In the genomic region with DNA sequence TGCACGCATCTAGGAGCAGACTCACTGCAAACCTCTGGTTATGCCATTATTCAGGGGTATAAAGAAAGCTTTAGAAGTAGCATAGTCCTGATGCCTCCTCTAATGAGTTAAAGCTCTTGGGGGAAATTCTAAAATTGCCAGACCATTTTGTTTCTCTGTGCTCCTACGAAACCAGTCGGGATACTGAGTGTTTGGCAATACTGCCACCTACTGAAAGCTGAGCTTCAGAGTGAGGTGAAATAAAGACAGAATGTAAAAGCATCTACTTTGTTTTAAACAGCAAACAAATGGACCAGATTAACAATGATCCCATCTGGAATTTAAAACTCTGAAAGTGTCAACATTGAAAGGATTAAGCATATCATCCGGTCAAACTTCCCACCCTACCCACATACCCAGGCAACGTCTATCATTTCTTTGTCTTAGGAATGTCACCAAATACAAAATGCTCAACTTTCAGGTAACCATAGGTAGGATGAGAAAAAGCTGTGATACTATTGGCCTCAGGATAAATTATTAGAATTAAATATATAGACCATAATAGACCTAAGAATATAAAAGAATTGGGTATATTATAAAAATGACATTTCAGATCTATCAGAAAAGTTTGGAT, we compare ENCODE assay signal across 8 cellular contexts.
DNase-seq lines count a peak whose midpoint lies in the region; ATAC-seq, FAIRE-seq and TF ChIP-seq lines count a peak whose summit lies in the region.

No MANE protein-coding gene starts in this region.

- H3K4me1 Mint-ChIP-seq in neural crest cell: no peaks in the 10 kb centered on the region

- peak; percentile 88 for TF ChIP-seq CTCF in 22Rv1 (IDR thresholded peaks at IDR 0.05)
- TF ChIP-seq CTCF in esophagus squamous epithelium (IDR thresholded peaks at IDR 0.05): peak; percentile 30 to 69 (median 58)
- peak; percentile 87 for TF ChIP-seq CTCF in neural crest cell (conservative IDR thresholded peaks at IDR 0.05)

- H3K27me3 Mint-ChIP-seq in neural crest cell (ENCODE audit: low read depth): peaks cover 48% of the 10 kb centered on the region

- no peaks in the 10 kb centered on the region for H3K9me3 ChIP-seq in esophagus squamous epithelium

- H3K27ac Mint-ChIP-seq in neural crest cell (ENCODE audit: unreplicated experiment): no peak overlapping the region

- TF ChIP-seq POLR2A in esophagus squamous epithelium (IDR thresholded peaks at IDR 0.05): no peak

- H3K4me1 ChIP-seq in esophagus squamous epithelium: no peaks in the 10 kb centered on the region

- H3K4me3 Mint-ChIP-seq in neural crest cell: no peak overlapping the region

- no peak overlapping the region for H3K27ac ChIP-seq in 22Rv1
- no peak overlapping the region for H3K27ac ChIP-seq in esophagus squamous epithelium

- 17 to 20% methylated on average over 5 of the region's 5 CpGs for WGBS in esophagus squamous epithelium, 2 donors

- H3K27me3 ChIP-seq in esophagus squamous epithelium: no peaks in the 10 kb centered on the region

- DNase-seq in GM03348 (ENCODE audit: low spot score) (peak; percentile 53), HS-27A (ENCODE audit: low read depth) (peak; percentile 30), RCC 7860 (ENCODE audit: low spot score) (peak; percentile 4), esophagus squamous epithelium (lab: John Stamatoyannopoulos, UW) (no peak), neural crest cell (ENCODE audit: low read depth, low spot score) (peak; percentile 42), NCI-H2107 (lab: John Stamatoyannopoulos, UW) (no peak)

- no peaks in the 10 kb centered on the region for H3K36me3 ChIP-seq in esophagus squamous epithelium

- H3K4me3 ChIP-seq in esophagus squamous epithelium: no peak overlapping the region

- H3K36me3 Mint-ChIP-seq in neural crest cell (ENCODE audit: low read depth): no peaks in the 10 kb centered on the region

- no peaks in the 10 kb centered on the region for H3K9me3 Mint-ChIP-seq in neural crest cell

- intact Hi-C loops in esophagus squamous epithelium (cut with DNase I): no loop called here

- FAIRE-seq in RCC 7860 (lab: Jason Lieb, UNC): no peak

- no peak for ATAC-seq in GM18517 (IDR thresholded peaks at IDR 0.05; ENCODE audit: unreplicated experiment)

Comparison
In these comparisons a context has a peak if more than half of its experiments do, and no peak if none do; other contexts are left out.
1. DNase-seq: peak in GM03348 (single experiment), HS-27A (single experiment), RCC 7860 (single experiment) and neural crest cell (single experiment); none in esophagus squamous epithelium (single experiment) and NCI-H2107 (single experiment).
2. Peak in every context shown above with its lines, with median percentiles within 50 percentile points of each other: CTCF ChIP-seq.